ENCODE assay signal across 1 cellular context in genomic region chr15:63473999-63474809, GRCh38.
A peak's percentile ranks its signal among the peaks of the same experiment; 100 is the strongest.
TF ChIP-seq lines count a peak whose summit lies in the region.

No MANE protein-coding gene starts in this region.

TF ChIP-seq in HepG2, 621 proteins besides CTCF, POLR2A, EP300 and RAD21 (continued from another document and continues in another):
- peak; percentile 93 for TF ChIP-seq BCL6 (CRISPR knock-in tag; IDR thresholded peaks at IDR 0.05)
- no peak for TF ChIP-seq PHF8 (CRISPR knock-in tag; IDR thresholded peaks at IDR 0.05)
- TF ChIP-seq, protein P1, sequence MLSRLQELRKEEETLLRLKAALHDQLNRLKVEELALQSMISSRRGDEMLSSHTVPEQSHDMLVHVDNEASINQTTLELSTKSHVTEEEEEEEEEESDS (CRISPR knock-in tag; IDR thresholded peaks at IDR 0.05; ENCODE audit: borderline replicate concordance) = peak; percentile 27; the same call in 1 of the 2 replicates
- TF ChIP-seq PHF21A (CRISPR knock-in tag; IDR thresholded peaks at IDR 0.05) = peak; percentile 99
- peak; percentile 64 for TF ChIP-seq CEBPG (CRISPR knock-in tag; IDR thresholded peaks at IDR 0.05)
- peak; percentile 67; the same call in 1 of the 2 replicates for TF ChIP-seq ZSCAN31 (CRISPR knock-in tag; IDR thresholded peaks at IDR 0.05; ENCODE audit: low read depth)
- TF ChIP-seq HNRNPUL1 (IDR thresholded peaks at IDR 0.05; ENCODE audit: low read depth, low read length) = no peak
- TF ChIP-seq, protein P2, sequence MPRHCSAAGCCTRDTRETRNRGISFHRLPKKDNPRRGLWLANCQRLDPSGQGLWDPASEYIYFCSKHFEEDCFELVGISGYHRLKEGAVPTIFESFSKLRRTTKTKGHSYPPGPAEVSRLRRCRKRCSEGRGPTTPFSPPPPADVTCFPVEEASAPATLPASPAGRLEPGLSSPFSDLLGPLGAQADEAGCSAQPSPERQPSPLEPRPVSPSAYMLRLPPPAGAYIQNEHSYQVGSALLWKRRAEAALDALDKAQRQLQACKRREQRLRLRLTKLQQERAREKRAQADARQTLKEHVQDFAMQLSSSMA (CRISPR knock-in tag; IDR thresholded peaks at IDR 0.05) = peak; percentile 54; the same call in 1 of the 2 replicates
- TF ChIP-seq, protein P3, sequence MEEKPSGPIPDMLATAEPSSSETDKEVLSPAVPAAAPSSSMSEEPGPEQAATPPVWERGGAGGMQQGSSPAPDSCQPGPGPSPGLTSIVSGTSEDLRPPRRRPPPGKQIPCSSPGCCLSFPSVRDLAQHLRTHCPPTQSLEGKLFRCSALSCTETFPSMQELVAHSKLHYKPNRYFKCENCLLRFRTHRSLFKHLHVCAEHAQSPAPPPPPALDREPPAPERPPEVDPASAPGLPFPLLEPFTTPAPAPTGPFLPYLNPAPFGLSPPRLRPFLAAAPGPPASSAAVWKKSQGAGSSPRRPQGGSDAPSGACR (CRISPR knock-in tag; IDR thresholded peaks at IDR 0.05) = no peak
- TF ChIP-seq NPAS2 (CRISPR knock-in tag; IDR thresholded peaks at IDR 0.05; ENCODE audit: borderline replicate concordance) = no peak
- 0 out of 2 replicates have a peak, but pooled peaks have one; percentile 14 for TF ChIP-seq ZKSCAN1 (IDR thresholded peaks at IDR 0.05; ENCODE audit: low read length)
- no peak for TF ChIP-seq ZNF589 (CRISPR knock-in tag; conservative IDR thresholded peaks at IDR 0.05)
- TF ChIP-seq STAG1 (CRISPR knock-in tag; IDR thresholded peaks at IDR 0.05) = peak; percentile 42
- TF ChIP-seq SP4 (CRISPR knock-in tag; IDR thresholded peaks at IDR 0.05) = peak; percentile 76; the same call in 1 of the 2 replicates
- TF ChIP-seq IKZF1 (IDR thresholded peaks at IDR 0.05) = no peak
- TF ChIP-seq SATB2 (CRISPR knock-in tag; IDR thresholded peaks at IDR 0.05) = peak; percentile 89
- TF ChIP-seq HDAC2 (CRISPR knock-in tag; IDR thresholded peaks at IDR 0.05) = peak; percentile 82; the same call in 1 of the 2 replicates
- no peak for TF ChIP-seq ZKSCAN5 (CRISPR knock-in tag; IDR thresholded peaks at IDR 0.05)
- TF ChIP-seq NCOR1 (IDR thresholded peaks at IDR 0.05; ENCODE audit: borderline replicate concordance, low read length) = peak; percentile 98
- peak; percentile 89 for TF ChIP-seq BRF2 (CRISPR knock-in tag; IDR thresholded peaks at IDR 0.05)
- TF ChIP-seq ZNF841 (CRISPR knock-in tag; IDR thresholded peaks at IDR 0.05; ENCODE audit: borderline replicate concordance) = no peak
- peak; percentile 67; the same call in 1 of the 2 replicates for TF ChIP-seq KDM4B (CRISPR knock-in tag; IDR thresholded peaks at IDR 0.05)
- no peak for TF ChIP-seq ZNF12 (CRISPR knock-in tag; IDR thresholded peaks at IDR 0.05)
- TF ChIP-seq ZNF574 (CRISPR knock-in tag; IDR thresholded peaks at IDR 0.05) = peak; percentile 86
- TF ChIP-seq ZNF549 (CRISPR knock-in tag; IDR thresholded peaks at IDR 0.05) = 0 out of 2 replicates have a peak, but pooled peaks have one; percentile 42
- TF ChIP-seq ZZZ3 (CRISPR knock-in tag; IDR thresholded peaks at IDR 0.05; ENCODE audit: borderline replicate concordance) = no peak
- peak; percentile 66; the same call in 1 of the 2 replicates for TF ChIP-seq THRA (CRISPR knock-in tag; IDR thresholded peaks at IDR 0.05; ENCODE audit: borderline replicate concordance)
- TF ChIP-seq, protein P4, sequence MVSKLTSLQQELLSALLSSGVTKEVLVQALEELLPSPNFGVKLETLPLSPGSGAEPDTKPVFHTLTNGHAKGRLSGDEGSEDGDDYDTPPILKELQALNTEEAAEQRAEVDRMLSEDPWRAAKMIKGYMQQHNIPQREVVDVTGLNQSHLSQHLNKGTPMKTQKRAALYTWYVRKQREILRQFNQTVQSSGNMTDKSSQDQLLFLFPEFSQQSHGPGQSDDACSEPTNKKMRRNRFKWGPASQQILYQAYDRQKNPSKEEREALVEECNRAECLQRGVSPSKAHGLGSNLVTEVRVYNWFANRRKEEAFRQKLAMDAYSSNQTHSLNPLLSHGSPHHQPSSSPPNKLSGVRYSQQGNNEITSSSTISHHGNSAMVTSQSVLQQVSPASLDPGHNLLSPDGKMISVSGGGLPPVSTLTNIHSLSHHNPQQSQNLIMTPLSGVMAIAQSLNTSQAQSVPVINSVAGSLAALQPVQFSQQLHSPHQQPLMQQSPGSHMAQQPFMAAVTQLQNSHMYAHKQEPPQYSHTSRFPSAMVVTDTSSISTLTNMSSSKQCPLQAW (CRISPR knock-in tag; IDR thresholded peaks at IDR 0.05) = peak; percentile 93; the same call in 1 of the 2 replicates
- no peak for TF ChIP-seq ZNF136 (CRISPR knock-in tag; IDR thresholded peaks at IDR 0.05; ENCODE audit: low read depth)
- no peak for TF ChIP-seq RBAK (CRISPR knock-in tag; IDR thresholded peaks at IDR 0.05)
- 0 out of 2 replicates have a peak, but pooled peaks have one; percentile 43 for TF ChIP-seq ZNF337 (CRISPR knock-in tag; IDR thresholded peaks at IDR 0.05; ENCODE audit: borderline replicate concordance, low read depth)
- peak; percentile 84 for TF ChIP-seq NR2C2 (CRISPR knock-in tag; IDR thresholded peaks at IDR 0.05; ENCODE audit: borderline replicate concordance)
- peak; percentile 42; the same call in 1 of the 2 replicates for TF ChIP-seq ZNF564 (CRISPR knock-in tag; IDR thresholded peaks at IDR 0.05)
- TF ChIP-seq ZBTB46 (CRISPR knock-in tag; IDR thresholded peaks at IDR 0.05; ENCODE audit: borderline replicate concordance) = no peak
- TF ChIP-seq FOXK2 (IDR thresholded peaks at IDR 0.05) = peak; percentile 79
- TF ChIP-seq ZNF430 (CRISPR knock-in tag; IDR thresholded peaks at IDR 0.05) = peak; percentile 96
- TF ChIP-seq ZNF792 (CRISPR knock-in tag; IDR thresholded peaks at IDR 0.05) = peak; percentile 61; the same call in 1 of the 2 replicates
- TF ChIP-seq, protein P5, sequence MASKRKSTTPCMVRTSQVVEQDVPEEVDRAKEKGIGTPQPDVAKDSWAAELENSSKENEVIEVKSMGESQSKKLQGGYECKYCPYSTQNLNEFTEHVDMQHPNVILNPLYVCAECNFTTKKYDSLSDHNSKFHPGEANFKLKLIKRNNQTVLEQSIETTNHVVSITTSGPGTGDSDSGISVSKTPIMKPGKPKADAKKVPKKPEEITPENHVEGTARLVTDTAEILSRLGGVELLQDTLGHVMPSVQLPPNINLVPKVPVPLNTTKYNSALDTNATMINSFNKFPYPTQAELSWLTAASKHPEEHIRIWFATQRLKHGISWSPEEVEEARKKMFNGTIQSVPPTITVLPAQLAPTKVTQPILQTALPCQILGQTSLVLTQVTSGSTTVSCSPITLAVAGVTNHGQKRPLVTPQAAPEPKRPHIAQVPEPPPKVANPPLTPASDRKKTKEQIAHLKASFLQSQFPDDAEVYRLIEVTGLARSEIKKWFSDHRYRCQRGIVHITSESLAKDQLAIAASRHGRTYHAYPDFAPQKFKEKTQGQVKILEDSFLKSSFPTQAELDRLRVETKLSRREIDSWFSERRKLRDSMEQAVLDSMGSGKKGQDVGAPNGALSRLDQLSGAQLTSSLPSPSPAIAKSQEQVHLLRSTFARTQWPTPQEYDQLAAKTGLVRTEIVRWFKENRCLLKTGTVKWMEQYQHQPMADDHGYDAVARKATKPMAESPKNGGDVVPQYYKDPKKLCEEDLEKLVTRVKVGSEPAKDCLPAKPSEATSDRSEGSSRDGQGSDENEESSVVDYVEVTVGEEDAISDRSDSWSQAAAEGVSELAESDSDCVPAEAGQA (IDR thresholded peaks at IDR 0.05; ENCODE audit: low read depth) = peak; percentile 41; the same call in 1 of the 2 replicates
- TF ChIP-seq, protein P5 (CRISPR knock-in tag; IDR thresholded peaks at IDR 0.05; ENCODE audit: borderline replicate concordance) = peak; percentile 93; the same call in 1 of the 2 replicates
- TF ChIP-seq ZNF644 (CRISPR knock-in tag; IDR thresholded peaks at IDR 0.05; ENCODE audit: low read depth) = peak; percentile 57; the same call in 1 of the 2 replicates
- peak; percentile 37; the same call in 1 of the 2 replicates for TF ChIP-seq HOMEZ (CRISPR knock-in tag; IDR thresholded peaks at IDR 0.05; ENCODE audit: low read depth)
- peak; percentile 86 for TF ChIP-seq POLR2G (IDR thresholded peaks at IDR 0.05; ENCODE audit: low read depth, low read length)
- TF ChIP-seq NFE2L2 (IDR thresholded peaks at IDR 0.05; ENCODE audit: low read length) = no peak
- peak; percentile 80; the same call in 1 of the 2 replicates for TF ChIP-seq KLF11 (CRISPR knock-in tag; IDR thresholded peaks at IDR 0.05)
